In genomic region chr13:33349314-33349995, GRCh38 we compare ENCODE assay signal across 9 cellular contexts.
DNase-seq lines count a peak whose midpoint lies in the region; ATAC-seq and TF ChIP-seq lines count a peak whose summit lies in the region.
"Had no signal": no experiment of that assay in that cellular context is flagged by ENCODE, and none has a peak within 500 bp of the region (broad histone marks: within the 10 kb centered on the region; RNA-seq: fewer than 3 reads in every experiment).

No MANE protein-coding gene starts in this region.

- no peaks in the 10 kb centered on the region for H4K20me1 ChIP-seq in Karpas-422 (ENCODE audit: insufficient read depth, low read depth, low read length)

- H2AFZ ChIP-seq in Karpas-422 (ENCODE audit: low read length) = no peak overlapping the region

- H3K27me3 ChIP-seq in iPS-15b (ENCODE audit: control insufficient read depth, insufficient read depth, low read length) = peaks cover 45% of the 10 kb centered on the region
- no peaks in the 10 kb centered on the region for H3K27me3 ChIP-seq in sigmoid colon
- no peaks in the 10 kb centered on the region for H3K27me3 ChIP-seq in Karpas-422 (ENCODE audit: low read length)

- intact Hi-C loops in sigmoid colon (cut with DNase I) = no loop called here

- H3K4me1 ChIP-seq in ES-I3 (ENCODE audit: insufficient read depth, low read length) = no peaks in the 10 kb centered on the region
- no peaks in the 10 kb centered on the region for H3K4me1 ChIP-seq in iPS-15b (ENCODE audit: control insufficient read depth, insufficient read depth, low read length)
- H3K4me1 ChIP-seq in sigmoid colon = peaks cover 0 to 44% (median 25%) of the 10 kb centered on the region in 4 donors
- peaks cover 8% of the 10 kb centered on the region for H3K4me1 ChIP-seq in Karpas-422 (ENCODE audit: low read length)

- no peak for TF ChIP-seq CTCF in sigmoid colon (IDR thresholded peaks at IDR 0.05)

- no peaks in the 10 kb centered on the region for H3K9me2 ChIP-seq in Karpas-422 (replicated peaks; ENCODE audit: insufficient read depth, low read length)

- peak overlapping the region; percentile 88 to 96 (median 93) for H3K27ac ChIP-seq in sigmoid colon
- no peak overlapping the region for H3K27ac ChIP-seq in Karpas-422 (ENCODE audit: low read length)
- H3K27ac ChIP-seq: WERI-Rb-1 had no signal

- in situ Hi-C loops in G401 (cut with HindIII; ENCODE audit: low sequenced_read_pairs) = no loop called here

- H3K4me3 ChIP-seq in iPS-15b (ENCODE audit: low read depth, low read length) (peak overlapping the region; percentile 66), sigmoid colon (peak overlapping the region; percentile 62 to 81 (median 71)), Karpas-422 (ENCODE audit: low read length) (no peak overlapping the region)

- no peak for TF ChIP-seq POLR2A in sigmoid colon (IDR thresholded peaks at IDR 0.05)

- DNase-seq in astrocyte of the hippocampus (ENCODE audit: low read depth, low spot score) (peak; percentile 14), sigmoid colon (peak; percentile 76), G401 (ENCODE audit: low spot score) (no peak), Karpas-422 (no peak)
- DNase-seq: WERI-Rb-1 had no signal

- no peak for TF ChIP-seq EP300 in sigmoid colon (IDR thresholded peaks at IDR 0.05)

- H3K4me2 ChIP-seq in Karpas-422 (ENCODE audit: low read depth, low read length, poor library complexity, severe bottlenecking) = no peak overlapping the region

- 12 to 52% methylated on average over 20 of the region's 20 CpGs for WGBS in sigmoid colon, 2 donors

- H3K36me3 ChIP-seq in ES-I3 (ENCODE audit: insufficient read depth, low read length) (no peaks in the 10 kb centered on the region), iPS-15b (ENCODE audit: control insufficient read depth, insufficient read depth, low read length) (no peaks in the 10 kb centered on the region), sigmoid colon (no peaks in the 10 kb centered on the region), Karpas-422 (ENCODE audit: insufficient read depth, low read length) (no peaks in the 10 kb centered on the region)
- H3K36me3 ChIP-seq: WERI-Rb-1 had no signal

- H3K9ac ChIP-seq in ES-I3 (ENCODE audit: low read depth, low read length) (peak overlapping the region; percentile 75; the same call in 1 of the 2 replicates), iPS-15b (ENCODE audit: low read depth, low read length) (no peak overlapping the region), Karpas-422 (ENCODE audit: low read length) (no peak overlapping the region)

- ATAC-seq in HG03354 (IDR thresholded peaks at IDR 0.05; ENCODE audit: poor library complexity, severe bottlenecking, unreplicated experiment) (no peak), GM21529 (IDR thresholded peaks at IDR 0.05; ENCODE audit: unreplicated experiment) (no peak)

- H3K9me3 ChIP-seq in ES-I3 (ENCODE audit: control insufficient read depth, insufficient read depth, low read length) = no peaks in the 10 kb centered on the region
- no peaks in the 10 kb centered on the region for H3K9me3 ChIP-seq in iPS-15b (ENCODE audit: control insufficient read depth, insufficient read depth, low read length)
- H3K9me3 ChIP-seq in sigmoid colon = no peaks in the 10 kb centered on the region
- H3K9me3 ChIP-seq in Karpas-422 (ENCODE audit: low read length) = no peaks in the 10 kb centered on the region

- H3K79me2 ChIP-seq in Karpas-422 (ENCODE audit: low read length) = no peaks in the 10 kb centered on the region

Comparison
In these comparisons a context has a peak if more than half of its experiments do, and no peak if none do; other contexts are left out.
1. DNase-seq: peak in astrocyte of the hippocampus (single experiment) and sigmoid colon (single experiment); none in G401 (single experiment) and Karpas-422 (single experiment).